In the genomic region with DNA sequence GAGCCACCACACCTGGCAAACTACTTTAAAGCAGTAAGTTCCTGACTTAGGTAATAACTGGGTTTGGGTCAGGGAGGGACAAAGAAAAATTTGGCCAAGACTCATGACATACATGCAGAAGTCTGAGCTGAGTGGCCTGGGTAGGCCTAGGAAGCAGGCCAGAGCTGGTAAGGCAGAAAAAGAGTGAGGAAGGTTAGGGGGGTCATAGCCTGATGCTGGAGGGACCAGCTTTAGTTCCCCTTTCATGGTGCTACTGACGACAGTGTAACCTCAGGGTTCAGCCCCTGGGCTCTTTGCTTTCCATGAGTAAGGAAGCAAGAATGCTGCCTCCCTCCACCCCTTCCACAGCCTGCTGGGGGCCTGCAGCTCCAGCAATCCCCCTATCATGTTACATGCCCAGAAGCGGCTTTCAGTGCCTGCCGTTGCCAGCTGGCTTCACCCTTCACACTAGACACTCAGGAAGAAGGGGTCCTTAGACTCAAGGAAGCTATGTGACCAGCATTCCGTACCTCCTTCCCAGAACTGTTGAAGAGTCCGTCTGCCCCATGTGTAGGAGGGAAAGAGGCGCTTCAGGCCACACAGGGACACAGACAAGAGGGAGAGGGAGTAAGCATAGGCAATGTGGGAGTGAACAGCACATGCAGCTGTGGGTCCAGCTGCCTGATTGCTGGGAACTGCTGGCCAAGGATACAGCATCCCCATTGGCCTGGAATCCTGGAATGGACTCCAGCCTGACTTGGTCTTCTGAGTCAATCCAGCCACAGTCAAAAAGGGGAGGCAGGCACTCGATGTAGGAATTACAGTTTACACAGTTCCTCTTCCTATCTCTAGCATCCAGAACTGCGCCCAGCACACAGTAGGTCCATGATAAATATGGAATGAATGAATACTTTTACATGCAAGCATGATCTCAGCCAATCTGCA, we compare ENCODE assay signal across 8 cellular contexts. TPM values are rescaled to one million over a fixed set of nuclear protein-coding genes. Genes with fewer than 3 reads are reported as not detected.
DNase-seq lines count a peak whose midpoint lies in the region; ATAC-seq and TF ChIP-seq lines count a peak whose summit lies in the region.

No MANE protein-coding gene starts in this region.

- no peaks in the 10 kb centered on the region for H3K9me3 Mint-ChIP-seq in stimulated activated naive CD8-positive, alpha-beta T cell treated with anti-CD3 and anti-CD28 coated beads, Interleukin-15, amount 100 ng/mL, for 72 hours
- no peaks in the 10 kb centered on the region for H3K9me3 Mint-ChIP-seq in WTC11

- H3K4me3 ChIP-seq in right atrium auricular region (no peak overlapping the region), skeletal muscle tissue (ENCODE audit: low read length in 3 of 3) (peak overlapping the region; percentile 18 to 46 (median 36))

- TF ChIP-seq CTCF in WTC11 (IDR thresholded peaks at IDR 0.05) (no peak), right atrium auricular region (IDR thresholded peaks at IDR 0.05) (no peak)

- peak overlapping the region; percentile 44 to 67 for H3K27ac Mint-ChIP-seq in stimulated activated naive CD8-positive, alpha-beta T cell treated with anti-CD3 and anti-CD28 coated beads, Interleukin-15, amount 100 ng/mL, for 72 hours
- peak overlapping the region; percentile 91 for H3K27ac Mint-ChIP-seq in WTC11

- H3K27ac ChIP-seq in right atrium auricular region: peak overlapping the region; percentile 73 to 75
- peak overlapping the region; percentile 82 for H3K27ac ChIP-seq in skeletal muscle tissue (ENCODE audit: low read depth, low read length)

- H3K36me3 Mint-ChIP-seq in WTC11: no peaks in the 10 kb centered on the region

- H3K27me3 ChIP-seq in right atrium auricular region: no peaks in the 10 kb centered on the region
- H3K27me3 ChIP-seq in skeletal muscle tissue (ENCODE audit: control insufficient read depth in 3 of 3, insufficient read depth in 3 of 3, low read length in 3 of 3): peaks cover 0 to 4% (median 0%) of the 10 kb centered on the region in 3 donors

- H3K9me3 ChIP-seq in right atrium auricular region: no peaks in the 10 kb centered on the region
- H3K9me3 ChIP-seq in skeletal muscle tissue (ENCODE audit: control insufficient read depth in 3 of 3, low read length in 3 of 3): no peaks in the 10 kb centered on the region

- H3K4me1 ChIP-seq in right atrium auricular region (peaks cover 0 to 54% of the 10 kb centered on the region in 2 donors), skeletal muscle tissue (ENCODE audit: control insufficient read depth in 3 of 3, insufficient read depth in 3 of 3, low read length in 3 of 3) (peaks cover 44 to 49% (median 45%) of the 10 kb centered on the region in 3 donors)

- no peak for DNase-seq in stimulated activated naive CD8-positive, alpha-beta T cell treated with anti-CD3 and anti-CD28 coated beads, Interleukin-15, amount 100 ng/mL, for 72 hours
- no peak for DNase-seq in stimulated activated naive CD8-positive, alpha-beta T cell treated with anti-CD3 and anti-CD28 coated beads, Interleukin-15, Interleukin-2, amounts not matched to agents 100 U/mL and 50 U/mL, for 24 hours
- DNase-seq in WTC11 (ENCODE audit: low spot score) (peak; percentile 73), right atrium auricular region (ENCODE audit: low spot score) (peak; percentile 86), 8988T (no peak)
- no peak for DNase-seq in stimulated activated CD4-positive, alpha-beta T cell treated with anti-CD3 and anti-CD28 coated beads, Interleukin-2, amount 100 ng/mL, for 48 hours

- no peak for ATAC-seq in stimulated activated naive CD8-positive, alpha-beta T cell treated with anti-CD3 and anti-CD28 coated beads, Interleukin-15, amount 100 ng/mL, for 72 hours
- no peak for ATAC-seq in stimulated activated naive CD8-positive, alpha-beta T cell treated with anti-CD3 and anti-CD28 coated beads, Interleukin-15, Interleukin-2, amounts not matched to agents 100 U/mL and 50 U/mL, for 24 hours
- ATAC-seq in WTC11: peak; percentile 75
- ATAC-seq in HG02759 (IDR thresholded peaks at IDR 0.05; ENCODE audit: unreplicated experiment): no peak

- no peak overlapping the region for H3K4me3 Mint-ChIP-seq in stimulated activated naive CD8-positive, alpha-beta T cell treated with anti-CD3 and anti-CD28 coated beads, Interleukin-15, amount 100 ng/mL, for 72 hours
- no peak overlapping the region for H3K4me3 Mint-ChIP-seq in WTC11

- peaks cover 64% of the 10 kb centered on the region for H3K27me3 Mint-ChIP-seq in stimulated activated naive CD8-positive, alpha-beta T cell treated with anti-CD3 and anti-CD28 coated beads, Interleukin-15, amount 100 ng/mL, for 72 hours
- H3K27me3 Mint-ChIP-seq in WTC11 (ENCODE audit: low read depth): peaks cover 24% of the 10 kb centered on the region

- peaks cover 41% of the 10 kb centered on the region for H3K4me1 Mint-ChIP-seq in stimulated activated naive CD8-positive, alpha-beta T cell treated with anti-CD3 and anti-CD28 coated beads, Interleukin-15, amount 100 ng/mL, for 72 hours
- peaks cover 56% of the 10 kb centered on the region for H3K4me1 Mint-ChIP-seq in WTC11

- POLR2A ChIA-PET in WTC11 (lab: Charles Lee): interaction anchor here (0.5 to 1.3 kb wide), 5 partner anchors 18 to 102 kb away, joined by 3 to 6 read pairs (median 3); no protein-coding TSS in a partner anchor

- H3K36me3 ChIP-seq in right atrium auricular region (no peaks in the 10 kb centered on the region), skeletal muscle tissue (ENCODE audit: control insufficient read depth in 3 of 3, insufficient read depth in 3 of 3, low read length in 3 of 3) (no peaks in the 10 kb centered on the region)

- peak overlapping the region; percentile 17 to 60 (median 58) for H3K9ac ChIP-seq in skeletal muscle tissue (ENCODE audit: low read depth in 1 of 3, low read length in 3 of 3)

- CTCF ChIA-PET in WTC11 (lab: Charles Lee): interaction anchor here (0.7 to 4.3 kb wide), 9 partner anchors 15 to 243 kb away, joined by 3 to 15 read pairs (median 5); no protein-coding TSS in a partner anchor

TF ChIP-seq in WTC11, 78 proteins besides CTCF, POLR2A, EP300 and RAD21:
- TF ChIP-seq NFYB (CRISPR knock-in tag; conservative IDR thresholded peaks at IDR 0.05; ENCODE audit: low read depth): no peak
- TF ChIP-seq, protein P1, sequence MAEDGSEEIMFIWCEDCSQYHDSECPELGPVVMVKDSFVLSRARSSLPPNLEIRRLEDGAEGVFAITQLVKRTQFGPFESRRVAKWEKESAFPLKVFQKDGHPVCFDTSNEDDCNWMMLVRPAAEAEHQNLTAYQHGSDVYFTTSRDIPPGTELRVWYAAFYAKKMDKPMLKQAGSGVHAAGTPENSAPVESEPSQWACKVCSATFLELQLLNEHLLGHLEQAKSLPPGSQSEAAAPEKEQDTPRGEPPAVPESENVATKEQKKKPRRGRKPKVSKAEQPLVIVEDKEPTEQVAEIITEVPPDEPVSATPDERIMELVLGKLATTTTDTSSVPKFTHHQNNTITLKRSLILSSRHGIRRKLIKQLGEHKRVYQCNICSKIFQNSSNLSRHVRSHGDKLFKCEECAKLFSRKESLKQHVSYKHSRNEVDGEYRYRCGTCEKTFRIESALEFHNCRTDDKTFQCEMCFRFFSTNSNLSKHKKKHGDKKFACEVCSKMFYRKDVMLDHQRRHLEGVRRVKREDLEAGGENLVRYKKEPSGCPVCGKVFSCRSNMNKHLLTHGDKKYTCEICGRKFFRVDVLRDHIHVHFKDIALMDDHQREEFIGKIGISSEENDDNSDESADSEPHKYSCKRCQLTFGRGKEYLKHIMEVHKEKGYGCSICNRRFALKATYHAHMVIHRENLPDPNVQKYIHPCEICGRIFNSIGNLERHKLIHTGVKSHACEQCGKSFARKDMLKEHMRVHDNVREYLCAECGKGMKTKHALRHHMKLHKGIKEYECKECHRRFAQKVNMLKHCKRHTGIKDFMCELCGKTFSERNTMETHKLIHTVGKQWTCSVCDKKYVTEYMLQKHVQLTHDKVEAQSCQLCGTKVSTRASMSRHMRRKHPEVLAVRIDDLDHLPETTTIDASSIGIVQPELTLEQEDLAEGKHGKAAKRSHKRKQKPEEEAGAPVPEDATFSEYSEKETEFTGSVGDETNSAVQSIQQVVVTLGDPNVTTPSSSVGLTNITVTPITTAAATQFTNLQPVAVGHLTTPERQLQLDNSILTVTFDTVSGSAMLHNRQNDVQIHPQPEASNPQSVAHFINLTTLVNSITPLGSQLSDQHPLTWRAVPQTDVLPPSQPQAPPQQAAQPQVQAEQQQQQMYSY (CRISPR knock-in tag; IDR thresholded peaks at IDR 0.05): peak; percentile 66

RNA-seq across cellular contexts. Expression of a gene that starts 4.1 kb away (rescaled TPM):
- 15.0 to 18.0 TPM (median 16.2 TPM) in 3 replicates for total RNA-seq in WTC11 (2021)
- total RNA-seq in right atrium auricular region: 1 to 10 TPM; 3.9 to 4.6 TPM
- 21.4 TPM for total RNA-seq in skeletal muscle tissue

RNA-seq across cellular contexts. Expression of a gene that starts 32.4 kb away (rescaled TPM):
- total RNA-seq in WTC11 (2021): 34.9 to 39.9 TPM (median 34.9 TPM) in 3 replicates
- 10 to 100 TPM; 12.1 to 17.4 TPM for total RNA-seq in right atrium auricular region
- total RNA-seq in skeletal muscle tissue: 16.2 TPM

Comparison
In these comparisons a context has a peak if more than half of its experiments do, and no peak if none do; other contexts are left out.
1. DNase-seq: peak in WTC11 (single experiment) and right atrium auricular region (single experiment); none in stimulated activated naive CD8-positive, alpha-beta T cell treated with anti-CD3 and anti-CD28 coated beads, Interleukin-15, amount 100 ng/mL, for 72 hours (0 of 2), stimulated activated naive CD8-positive, alpha-beta T cell treated with anti-CD3 and anti-CD28 coated beads, Interleukin-15, Interleukin-2, amounts not matched to agents 100 U/mL and 50 U/mL, for 24 hours (single experiment), stimulated activated CD4-positive, alpha-beta T cell treated with anti-CD3 and anti-CD28 coated beads, Interleukin-2, amount 100 ng/mL, for 48 hours (0 of 2) and 8988T (single experiment).
2. H3K4me3 ChIP-seq: peak in skeletal muscle tissue (3 of 3); none in right atrium auricular region (0 of 2).